In genomic region chr10:78029294-78030226, GRCh38 we compare ENCODE assay signal across 8 cellular contexts. TPM values are rescaled to one million over a fixed set of nuclear protein-coding genes. Genes with fewer than 3 reads are reported as not detected.
DNase-seq lines count a peak whose midpoint lies in the region; ATAC-seq and TF ChIP-seq lines count a peak whose summit lies in the region.

Gene POLR3A (minus strand): TSS chr10:78029515. CDS start chr10:78029407, 108 bp downstream.

- peak; percentile 59 for TF ChIP-seq RAD21 in Ishikawa (IDR thresholded peaks at IDR 0.05; ENCODE audit: low read depth)

- H3K4me3 ChIP-seq in PC-3 (ENCODE audit: low read length) (peak within 1 kb of the TSS; percentile 69), esophagus (ENCODE audit: low read depth in 1 of 2, low read length in 2 of 2) (peak within 1 kb of the TSS; percentile 96 to 99), muscle layer of colon (ENCODE audit: low read depth in 1 of 2, low read length in 2 of 2) (peak within 1 kb of the TSS; percentile 87 to 89)

- 0% methylated on average over 32 to 35 of the region's 35 CpGs for WGBS in esophagus, 2 donors

- peak within 1 kb of the TSS; percentile 79 for H2AFZ ChIP-seq in PC-3 (ENCODE audit: low read length)

- peaks cover 22% of the 10 kb centered on the region for H3F3A ChIP-seq in PC-3 (ENCODE audit: low read length, unreplicated experiment)

- H3K9ac ChIP-seq in PC-3 (ENCODE audit: low read length) (peak within 1 kb of the TSS; percentile 79), muscle layer of colon (ENCODE audit: low read length) (peak within 1 kb of the TSS; percentile 79)

- TF ChIP-seq CTCF in PC-3 (conservative IDR thresholded peaks at IDR 0.05; ENCODE audit: low read depth, low read length): peak; percentile 100

- peak; percentile 36; the same call in 1 of the 2 replicates for TF ChIP-seq EP300 in Ishikawa (IDR thresholded peaks at IDR 0.05; ENCODE audit: borderline replicate concordance)

- H3K27ac ChIP-seq in PC-3 (ENCODE audit: low read length) (peak within 1 kb of the TSS; percentile 23), esophagus (ENCODE audit: low read depth in 2 of 2, low read length in 1 of 2) (peak within 1 kb of the TSS; percentile 74 to 77), muscle layer of colon (ENCODE audit: low read depth, low read length) (peak within 1 kb of the TSS; percentile 87)

- CTCF ChIA-PET in PC-3 (lab: Charles Lee): interaction anchor here (0.5 to 1.0 kb wide), 17 partner anchors 10 to 628 kb away, joined by 3 to 17 read pairs (median 4); partner anchors contain the start of gene DLG5

- no peaks in the 10 kb centered on the region for H3K9me2 ChIP-seq in PC-3 (replicated peaks; ENCODE audit: low read length)

- peaks cover 48% of the 10 kb centered on the region for H3K79me2 ChIP-seq in PC-3 (ENCODE audit: low read length)

- intact Hi-C loops in PC-3 (cut with micrococcal nuclease): loop anchor here (1.0 to 5.0 kb wide), 8 partner anchors 47 to 1123 kb away; partner anchors contain the start of genes DLG5 and ZMIZ1

- no peaks in the 10 kb centered on the region for H3K27me3 ChIP-seq in PC-3 (ENCODE audit: low read length)
- H3K27me3 ChIP-seq in esophagus (ENCODE audit: control insufficient read depth in 1 of 2, insufficient read depth in 2 of 2, low read length in 2 of 2): no peaks in the 10 kb centered on the region
- no peaks in the 10 kb centered on the region for H3K27me3 ChIP-seq in muscle layer of colon (ENCODE audit: control insufficient read depth in 1 of 2, insufficient read depth in 2 of 2, low read length in 2 of 2)

- peaks cover 15% of the 10 kb centered on the region for H3K36me3 ChIP-seq in PC-3 (ENCODE audit: low read depth, low read length)
- peaks cover 4 to 6% of the 10 kb centered on the region in 2 donors for H3K36me3 ChIP-seq in esophagus (ENCODE audit: control insufficient read depth in 2 of 2, insufficient read depth in 2 of 2, low read length in 1 of 2)
- peaks cover 21% of the 10 kb centered on the region for H3K36me3 ChIP-seq in muscle layer of colon (ENCODE audit: insufficient read depth, low read length)

- BruUV-seq in PC-3 (replicated peaks; lab: Mats Ljungman, UMichigan): no TSS peak

- H3K4me2 ChIP-seq in PC-3 (ENCODE audit: low read length): peak within 1 kb of the TSS; percentile 72

- H3K9me3 ChIP-seq in PC-3 (ENCODE audit: low read length): no peaks in the 10 kb centered on the region
- H3K9me3 ChIP-seq in esophagus (ENCODE audit: control insufficient read depth in 2 of 2, insufficient read depth in 1 of 2, low read depth in 1 of 2, low read length in 1 of 2): no peaks in the 10 kb centered on the region
- H3K9me3 ChIP-seq in muscle layer of colon (ENCODE audit: low read length): no peaks in the 10 kb centered on the region

- DNase-seq in DMS153 treated with DMSO at 0.1 percent for 48 hours (lab: John Stamatoyannopoulos, UW; ENCODE audit: unreplicated experiment) (peak; percentile 91), PC-3 (peak; percentile 100)
- peak; percentile 86 for DNase-seq in activated T-cell treated with anti-CD3 and anti-CD28 coated beads, Interleukin-2, amount 50 U/mL, for 1 hour
- peak; percentile 82 for DNase-seq in stimulated activated CD8-positive, alpha-beta memory T cell treated with anti-CD3 and anti-CD28 coated beads, Interleukin-7, amount 100 ng/mL, for 24 hours (ENCODE audit: low read depth)

- H3K4me1 ChIP-seq in PC-3 (ENCODE audit: insufficient read depth, low read length) (peaks cover 47% of the 10 kb centered on the region), esophagus (ENCODE audit: control insufficient read depth in 2 of 2, insufficient read depth in 2 of 2, low read length in 1 of 2) (peaks cover 2 to 3% of the 10 kb centered on the region in 2 donors), muscle layer of colon (ENCODE audit: insufficient read depth, low read length) (peaks cover 18% of the 10 kb centered on the region)

- ATAC-seq in GM21529 (IDR thresholded peaks at IDR 0.05; ENCODE audit: unreplicated experiment): peak; percentile 49
- ATAC-seq in PC-3: peak; percentile 48

- POLR2A ChIA-PET in PC-3 (lab: Charles Lee; ENCODE audit: unreplicated experiment): interaction anchor here (0.6 kb wide), 2 partner anchors 185 to 187 kb away, joined by 3 to 4 read pairs; no protein-coding TSS in a partner anchor

- H4K20me1 ChIP-seq in PC-3 (ENCODE audit: low read length): peaks cover 17% of the 10 kb centered on the region

TF ChIP-seq in Ishikawa, 13 proteins besides CTCF, POLR2A, EP300 and RAD21:
- TF ChIP-seq ZBTB7A (IDR thresholded peaks at IDR 0.05; ENCODE audit: low read depth) (no peak), TCF12 (IDR thresholded peaks at IDR 0.05; ENCODE audit: low read depth) (peak; percentile 62), TEAD4 (IDR thresholded peaks at IDR 0.05) (peak; percentile 35; the same call in 1 of the 2 replicates), CREB1 (IDR thresholded peaks at IDR 0.05; ENCODE audit: low read depth) (0 out of 2 replicates have a peak, but pooled peaks have one; percentile 32), TAF1 (IDR thresholded peaks at IDR 0.05; ENCODE audit: low read depth) (peak; percentile 92), NFIC (IDR thresholded peaks at IDR 0.05) (no peak), MAX (IDR thresholded peaks at IDR 0.05) (peak; percentile 94), USF1 (IDR thresholded peaks at IDR 0.05) (peak; percentile 99), CEBPB (IDR thresholded peaks at IDR 0.05) (no peak), YY1 (IDR thresholded peaks at IDR 0.05; ENCODE audit: low read depth) (peak; percentile 71), EGR1 (IDR thresholded peaks at IDR 0.05) (no peak), REST (IDR thresholded peaks at IDR 0.05; ENCODE audit: low read depth) (no peak), FOXM1 (IDR thresholded peaks at IDR 0.05; ENCODE audit: borderline replicate concordance, low read depth) (peak; percentile 36; the same call in 1 of the 2 replicates)

RNA-seq across cellular contexts. Expression of gene POLR3A, which starts in this region (rescaled TPM):
- 97.0 and 97.2 TPM in 2 replicates for total RNA-seq in PC-3 (2014; rRNA removed)
- polyA plus RNA-seq in esophagus: 1 to 10 TPM; 3.4 to 3.6 TPM

Comparison
In these comparisons a context has a peak if more than half of its experiments do, and no peak if none do; other contexts are left out.
1. Peak in every context shown above with its lines: DNase-seq, ATAC-seq, H3K4me3 ChIP-seq and H3K27ac ChIP-seq.
2. H3K27ac ChIP-seq: peak in every context shown above with its lines; median percentile 87 in muscle layer of colon; 76 in esophagus; 23 in PC-3.